1 cellular context compared by ENCODE assay signal in the genomic region with DNA sequence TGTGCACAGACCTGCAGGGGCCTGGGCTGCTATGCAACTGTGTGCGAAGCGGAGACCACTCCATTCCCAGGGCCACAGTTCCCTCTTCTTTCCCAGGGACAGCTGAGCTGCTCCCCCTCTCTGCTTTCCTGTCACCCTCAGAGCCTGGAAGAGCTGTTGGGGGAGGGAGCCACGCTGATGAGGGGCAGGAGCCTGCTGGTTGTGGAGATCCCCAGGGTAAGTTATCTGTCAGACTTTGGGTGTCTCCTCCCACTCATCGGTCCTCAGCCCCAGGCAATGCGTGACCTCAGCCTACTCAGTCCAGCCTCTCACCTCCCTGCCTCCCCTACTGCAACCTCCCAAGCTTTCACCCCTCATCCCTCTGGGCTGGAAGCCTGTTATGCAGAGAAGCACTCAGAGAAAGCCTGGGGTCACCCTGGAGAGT.
TF ChIP-seq lines count a peak whose summit lies in the region.

No MANE protein-coding gene starts in this region.

TF ChIP-seq in K562, 482 proteins besides CTCF, POLR2A, EP300 and RAD21 (continued from another document and continues in another):
- TF ChIP-seq, protein P1, sequence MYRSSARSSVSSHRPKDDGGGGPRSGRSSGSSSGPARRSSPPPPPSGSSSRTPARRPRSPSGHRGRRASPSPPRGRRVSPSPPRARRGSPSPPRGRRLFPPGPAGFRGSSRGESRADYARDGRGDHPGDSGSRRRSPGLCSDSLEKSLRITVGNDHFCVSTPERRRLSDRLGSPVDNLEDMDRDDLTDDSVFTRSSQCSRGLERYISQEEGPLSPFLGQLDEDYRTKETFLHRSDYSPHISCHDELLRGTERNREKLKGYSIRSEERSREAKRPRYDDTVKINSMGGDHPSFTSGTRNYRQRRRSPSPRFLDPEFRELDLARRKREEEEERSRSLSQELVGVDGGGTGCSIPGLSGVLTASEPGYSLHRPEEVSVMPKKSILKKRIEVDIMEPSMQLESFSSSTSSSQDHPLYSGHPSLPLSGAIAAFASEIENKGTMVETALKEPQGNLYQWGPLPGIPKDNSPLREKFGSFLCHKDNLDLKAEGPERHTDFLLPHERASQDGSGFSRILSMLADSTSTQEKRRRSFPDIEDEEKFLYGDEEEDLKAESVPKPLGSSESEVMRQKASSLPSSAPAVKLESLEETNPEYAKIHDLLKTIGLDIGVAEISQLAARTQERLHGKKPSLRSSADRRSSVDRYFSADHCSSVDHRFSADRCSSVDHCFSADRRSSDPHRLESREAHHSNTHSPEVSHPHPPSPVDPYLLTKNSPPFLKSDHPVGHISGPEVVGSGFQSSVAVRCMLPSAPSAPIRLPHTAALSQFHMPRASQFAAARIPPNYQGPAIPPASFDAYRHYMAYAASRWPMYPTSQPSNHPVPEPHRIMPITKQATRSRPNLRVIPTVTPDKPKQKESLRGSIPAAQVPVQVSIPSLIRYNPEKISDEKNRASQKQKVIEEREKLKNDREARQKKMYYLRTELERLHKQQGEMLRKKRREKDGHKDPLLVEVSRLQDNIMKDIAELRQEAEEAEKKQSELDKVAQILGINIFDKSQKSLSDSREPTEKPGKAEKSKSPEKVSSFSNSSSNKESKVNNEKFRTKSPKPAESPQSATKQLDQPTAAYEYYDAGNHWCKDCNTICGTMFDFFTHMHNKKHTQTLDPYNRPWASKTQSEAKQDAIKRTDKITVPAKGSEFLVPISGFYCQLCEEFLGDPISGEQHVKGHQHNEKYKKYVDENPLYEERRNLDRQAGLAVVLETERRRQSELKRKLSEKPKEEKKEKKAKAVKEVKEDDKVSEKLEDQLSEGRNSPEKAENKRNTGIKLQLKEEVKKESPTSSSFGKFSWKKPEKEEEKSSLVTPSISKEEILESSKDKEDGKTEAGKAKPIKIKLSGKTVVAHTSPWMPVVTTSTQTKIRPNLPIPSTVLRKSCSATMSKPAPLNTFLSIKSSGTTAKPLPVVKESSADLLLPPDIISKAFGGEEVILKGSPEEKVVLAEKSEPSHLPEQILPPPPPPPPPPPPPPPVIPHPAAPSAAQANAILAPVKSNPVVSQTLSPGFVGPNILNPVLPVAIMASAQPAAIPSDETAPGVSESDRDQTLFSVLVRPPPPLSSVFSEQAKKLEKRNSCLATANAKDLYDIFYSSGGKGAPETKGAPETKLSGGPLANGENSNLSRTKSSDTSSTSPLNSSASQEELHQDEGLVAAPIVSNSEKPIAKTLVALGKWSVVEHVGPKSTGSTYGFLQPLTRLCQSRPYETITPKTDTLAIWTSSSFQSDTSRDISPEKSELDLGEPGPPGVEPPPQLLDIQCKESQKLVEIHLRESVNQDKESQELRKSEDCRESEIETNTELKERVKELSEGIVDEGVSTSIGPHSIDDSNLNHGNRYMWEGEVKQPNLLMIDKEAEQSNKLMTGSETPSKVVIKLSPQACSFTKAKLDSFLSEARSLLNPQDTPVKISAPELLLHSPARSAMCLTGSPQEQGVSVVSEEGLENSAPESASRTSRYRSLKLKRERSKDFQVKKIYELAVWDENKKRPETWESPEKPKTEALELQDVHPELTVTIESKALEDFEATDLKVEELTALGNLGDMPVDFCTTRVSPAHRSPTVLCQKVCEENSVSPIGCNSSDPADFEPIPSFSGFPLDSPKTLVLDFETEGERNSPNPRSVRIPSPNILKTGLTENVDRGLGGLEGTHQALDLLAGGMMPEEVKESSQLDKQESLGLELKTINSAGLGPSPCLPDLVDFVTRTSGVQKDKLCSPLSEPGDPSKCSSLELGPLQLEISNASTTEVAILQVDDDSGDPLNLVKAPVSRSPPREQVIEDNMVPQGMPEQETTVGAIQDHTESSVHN (IDR thresholded peaks at IDR 0.05; ENCODE audit: borderline replicate concordance in 1 of 2, low read depth in 1 of 2): no peak
- TF ChIP-seq, protein P2, sequence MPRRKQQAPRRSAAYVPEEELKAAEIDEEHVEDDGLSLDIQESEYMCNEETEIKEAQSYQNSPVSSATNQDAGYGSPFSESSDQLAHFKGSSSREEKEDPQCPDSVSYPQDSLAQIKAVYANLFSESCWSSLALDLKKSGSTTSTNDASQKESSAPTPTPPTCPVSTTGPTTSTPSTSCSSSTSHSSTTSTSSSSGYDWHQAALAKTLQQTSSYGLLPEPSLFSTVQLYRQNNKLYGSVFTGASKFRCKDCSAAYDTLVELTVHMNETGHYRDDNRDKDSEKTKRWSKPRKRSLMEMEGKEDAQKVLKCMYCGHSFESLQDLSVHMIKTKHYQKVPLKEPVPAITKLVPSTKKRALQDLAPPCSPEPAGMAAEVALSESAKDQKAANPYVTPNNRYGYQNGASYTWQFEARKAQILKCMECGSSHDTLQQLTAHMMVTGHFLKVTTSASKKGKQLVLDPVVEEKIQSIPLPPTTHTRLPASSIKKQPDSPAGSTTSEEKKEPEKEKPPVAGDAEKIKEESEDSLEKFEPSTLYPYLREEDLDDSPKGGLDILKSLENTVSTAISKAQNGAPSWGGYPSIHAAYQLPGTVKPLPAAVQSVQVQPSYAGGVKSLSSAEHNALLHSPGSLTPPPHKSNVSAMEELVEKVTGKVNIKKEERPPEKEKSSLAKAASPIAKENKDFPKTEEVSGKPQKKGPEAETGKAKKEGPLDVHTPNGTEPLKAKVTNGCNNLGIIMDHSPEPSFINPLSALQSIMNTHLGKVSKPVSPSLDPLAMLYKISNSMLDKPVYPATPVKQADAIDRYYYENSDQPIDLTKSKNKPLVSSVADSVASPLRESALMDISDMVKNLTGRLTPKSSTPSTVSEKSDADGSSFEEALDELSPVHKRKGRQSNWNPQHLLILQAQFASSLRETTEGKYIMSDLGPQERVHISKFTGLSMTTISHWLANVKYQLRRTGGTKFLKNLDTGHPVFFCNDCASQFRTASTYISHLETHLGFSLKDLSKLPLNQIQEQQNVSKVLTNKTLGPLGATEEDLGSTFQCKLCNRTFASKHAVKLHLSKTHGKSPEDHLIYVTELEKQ (CRISPR knock-in tag; IDR thresholded peaks at IDR 0.05): no peak
- TF ChIP-seq EHMT2 (IDR thresholded peaks at IDR 0.05) (no peak), LCOR (CRISPR knock-in tag; IDR thresholded peaks at IDR 0.05) (no peak), ZZZ3 (IDR thresholded peaks at IDR 0.05) (no peak), TCF3 (CRISPR knock-in tag; IDR thresholded peaks at IDR 0.05) (peak; percentile 58; the same call in 1 of the 2 replicates), ELF2 (CRISPR knock-in tag; IDR thresholded peaks at IDR 0.05) (no peak), ZNF3 (CRISPR knock-in tag; IDR thresholded peaks at IDR 0.05) (no peak), CBFA2T2 (conservative IDR thresholded peaks at IDR 0.05) (peak; percentile 70), HDAC6 (IDR thresholded peaks at IDR 0.05; ENCODE audit: low read depth, low read length) (no peak), ZNF668 (CRISPR knock-in tag; IDR thresholded peaks at IDR 0.05) (no peak), ZNF695 (CRISPR knock-in tag; IDR thresholded peaks at IDR 0.05) (no peak), ETV1 (tag; conservative IDR thresholded peaks at IDR 0.05; ENCODE audit: low read depth) (no peak), SREBF1 (IDR thresholded peaks at IDR 0.05; ENCODE audit: borderline replicate concordance, low read depth, low read length) (no peak), GTF2A2 (tag; IDR thresholded peaks at IDR 0.05) (no peak), MBD2 (IDR thresholded peaks at IDR 0.05; ENCODE audit: borderline replicate concordance, low read depth) (no peak), TAF9B (IDR thresholded peaks at IDR 0.05; ENCODE audit: partially characterized antibody) (no peak), ZNF785 (CRISPR knock-in tag; IDR thresholded peaks at IDR 0.05) (no peak), CBFA2T3 (IDR thresholded peaks at IDR 0.05) (peak; percentile 82), FOS (IDR thresholded peaks at IDR 0.05; ENCODE audit: extremely low read depth, insufficient read length) (no peak), GATAD2B (IDR thresholded peaks at IDR 0.05; ENCODE audit: borderline replicate concordance) (no peak), KDM2B (CRISPR knock-in tag; IDR thresholded peaks at IDR 0.05) (no peak), PPARD (CRISPR knock-in tag; IDR thresholded peaks at IDR 0.05) (no peak), ZNF696 (CRISPR knock-in tag; conservative IDR thresholded peaks at IDR 0.05) (no peak), ZSCAN29 (IDR thresholded peaks at IDR 0.05) (no peak), TBL1XR1 (IDR thresholded peaks at IDR 0.05; ENCODE audit: low read length in 2 of 2) (peak; percentile 18 to 83; a peak in 2 of 4 replicates), ZNF23 (CRISPR knock-in tag; IDR thresholded peaks at IDR 0.05) (no peak), RBM22 (IDR thresholded peaks at IDR 0.05; ENCODE audit: low read depth, low read length, poor library complexity, severe bottlenecking) (no peak)
- TF ChIP-seq, protein P3, sequence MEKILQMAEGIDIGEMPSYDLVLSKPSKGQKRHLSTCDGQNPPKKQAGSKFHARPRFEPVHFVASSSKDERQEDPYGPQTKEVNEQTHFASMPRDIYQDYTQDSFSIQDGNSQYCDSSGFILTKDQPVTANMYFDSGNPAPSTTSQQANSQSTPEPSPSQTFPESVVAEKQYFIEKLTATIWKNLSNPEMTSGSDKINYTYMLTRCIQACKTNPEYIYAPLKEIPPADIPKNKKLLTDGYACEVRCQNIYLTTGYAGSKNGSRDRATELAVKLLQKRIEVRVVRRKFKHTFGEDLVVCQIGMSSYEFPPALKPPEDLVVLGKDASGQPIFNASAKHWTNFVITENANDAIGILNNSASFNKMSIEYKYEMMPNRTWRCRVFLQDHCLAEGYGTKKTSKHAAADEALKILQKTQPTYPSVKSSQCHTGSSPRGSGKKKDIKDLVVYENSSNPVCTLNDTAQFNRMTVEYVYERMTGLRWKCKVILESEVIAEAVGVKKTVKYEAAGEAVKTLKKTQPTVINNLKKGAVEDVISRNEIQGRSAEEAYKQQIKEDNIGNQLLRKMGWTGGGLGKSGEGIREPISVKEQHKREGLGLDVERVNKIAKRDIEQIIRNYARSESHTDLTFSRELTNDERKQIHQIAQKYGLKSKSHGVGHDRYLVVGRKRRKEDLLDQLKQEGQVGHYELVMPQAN (IDR thresholded peaks at IDR 0.05; ENCODE audit: borderline replicate concordance): no peak
- TF ChIP-seq, protein P4, sequence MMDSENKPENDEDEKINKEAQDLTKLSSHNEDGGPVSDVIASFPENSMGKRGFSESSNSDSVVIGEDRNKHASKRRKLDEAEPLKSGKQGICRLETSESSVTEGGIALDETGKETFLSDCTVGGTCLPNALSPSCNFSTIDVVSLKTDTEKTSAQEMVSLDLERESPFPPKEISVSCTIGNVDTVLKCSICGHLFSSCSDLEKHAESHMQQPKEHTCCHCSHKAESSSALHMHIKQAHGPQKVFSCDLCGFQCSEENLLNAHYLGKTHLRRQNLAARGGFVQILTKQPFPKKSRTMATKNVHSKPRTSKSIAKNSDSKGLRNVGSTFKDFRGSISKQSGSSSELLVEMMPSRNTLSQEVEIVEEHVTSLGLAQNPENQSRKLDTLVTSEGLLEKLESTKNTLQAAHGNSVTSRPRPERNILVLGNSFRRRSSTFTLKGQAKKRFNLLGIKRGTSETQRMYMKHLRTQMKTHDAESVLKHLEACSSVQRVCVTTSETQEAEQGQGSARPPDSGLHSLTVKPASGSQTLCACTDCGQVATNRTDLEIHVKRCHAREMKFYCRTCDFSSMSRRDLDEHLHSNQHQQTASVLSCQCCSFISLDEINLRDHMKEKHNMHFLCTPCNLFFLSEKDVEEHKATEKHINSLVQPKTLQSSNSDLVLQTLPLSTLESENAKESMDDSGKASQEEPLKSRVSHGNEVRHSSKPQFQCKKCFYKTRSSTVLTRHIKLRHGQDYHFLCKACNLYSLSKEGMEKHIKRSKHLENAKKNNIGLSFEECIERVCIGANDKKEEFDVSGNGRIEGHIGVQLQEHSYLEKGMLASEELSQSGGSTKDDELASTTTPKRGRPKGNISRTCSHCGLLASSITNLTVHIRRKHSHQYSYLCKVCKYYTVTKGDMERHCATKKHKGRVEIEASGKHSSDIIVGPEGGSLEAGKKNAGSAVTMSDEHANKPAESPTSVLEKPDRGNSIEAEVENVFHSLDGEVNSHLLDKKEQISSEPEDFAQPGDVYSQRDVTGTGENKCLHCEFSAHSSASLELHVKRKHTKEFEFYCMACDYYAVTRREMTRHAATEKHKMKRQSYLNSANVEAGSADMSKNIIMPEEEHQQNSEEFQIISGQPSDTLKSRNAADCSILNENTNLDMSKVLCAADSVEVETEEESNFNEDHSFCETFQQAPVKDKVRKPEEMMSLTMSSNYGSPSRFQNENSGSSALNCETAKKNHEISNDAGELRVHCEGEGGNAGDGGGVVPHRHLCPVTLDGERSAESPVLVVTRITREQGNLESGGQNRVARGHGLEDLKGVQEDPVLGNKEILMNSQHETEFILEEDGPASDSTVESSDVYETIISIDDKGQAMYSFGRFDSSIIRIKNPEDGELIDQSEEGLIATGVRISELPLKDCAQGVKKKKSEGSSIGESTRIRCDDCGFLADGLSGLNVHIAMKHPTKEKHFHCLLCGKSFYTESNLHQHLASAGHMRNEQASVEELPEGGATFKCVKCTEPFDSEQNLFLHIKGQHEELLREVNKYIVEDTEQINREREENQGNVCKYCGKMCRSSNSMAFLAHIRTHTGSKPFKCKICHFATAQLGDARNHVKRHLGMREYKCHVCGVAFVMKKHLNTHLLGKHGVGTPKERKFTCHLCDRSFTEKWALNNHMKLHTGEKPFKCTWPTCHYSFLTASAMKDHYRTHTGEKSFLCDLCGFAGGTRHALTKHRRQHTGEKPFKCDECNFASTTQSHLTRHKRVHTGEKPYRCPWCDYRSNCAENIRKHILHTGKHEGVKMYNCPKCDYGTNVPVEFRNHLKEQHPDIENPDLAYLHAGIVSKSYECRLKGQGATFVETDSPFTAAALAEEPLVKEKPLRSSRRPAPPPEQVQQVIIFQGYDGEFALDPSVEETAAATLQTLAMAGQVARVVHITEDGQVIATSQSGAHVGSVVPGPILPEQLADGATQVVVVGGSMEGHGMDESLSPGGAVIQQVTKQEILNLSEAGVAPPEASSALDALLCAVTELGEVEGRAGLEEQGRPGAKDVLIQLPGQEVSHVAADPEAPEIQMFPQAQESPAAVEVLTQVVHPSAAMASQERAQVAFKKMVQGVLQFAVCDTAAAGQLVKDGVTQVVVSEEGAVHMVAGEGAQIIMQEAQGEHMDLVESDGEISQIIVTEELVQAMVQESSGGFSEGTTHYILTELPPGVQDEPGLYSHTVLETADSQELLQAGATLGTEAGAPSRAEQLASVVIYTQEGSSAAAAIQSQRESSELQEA (IDR thresholded peaks at IDR 0.05; ENCODE audit: low read depth): no peak
- TF ChIP-seq, protein P5, sequence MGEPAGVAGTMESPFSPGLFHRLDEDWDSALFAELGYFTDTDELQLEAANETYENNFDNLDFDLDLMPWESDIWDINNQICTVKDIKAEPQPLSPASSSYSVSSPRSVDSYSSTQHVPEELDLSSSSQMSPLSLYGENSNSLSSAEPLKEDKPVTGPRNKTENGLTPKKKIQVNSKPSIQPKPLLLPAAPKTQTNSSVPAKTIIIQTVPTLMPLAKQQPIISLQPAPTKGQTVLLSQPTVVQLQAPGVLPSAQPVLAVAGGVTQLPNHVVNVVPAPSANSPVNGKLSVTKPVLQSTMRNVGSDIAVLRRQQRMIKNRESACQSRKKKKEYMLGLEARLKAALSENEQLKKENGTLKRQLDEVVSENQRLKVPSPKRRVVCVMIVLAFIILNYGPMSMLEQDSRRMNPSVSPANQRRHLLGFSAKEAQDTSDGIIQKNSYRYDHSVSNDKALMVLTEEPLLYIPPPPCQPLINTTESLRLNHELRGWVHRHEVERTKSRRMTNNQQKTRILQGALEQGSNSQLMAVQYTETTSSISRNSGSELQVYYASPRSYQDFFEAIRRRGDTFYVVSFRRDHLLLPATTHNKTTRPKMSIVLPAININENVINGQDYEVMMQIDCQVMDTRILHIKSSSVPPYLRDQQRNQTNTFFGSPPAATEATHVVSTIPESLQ (CRISPR knock-in tag; IDR thresholded peaks at IDR 0.05): no peak
- TF ChIP-seq, protein P6, sequence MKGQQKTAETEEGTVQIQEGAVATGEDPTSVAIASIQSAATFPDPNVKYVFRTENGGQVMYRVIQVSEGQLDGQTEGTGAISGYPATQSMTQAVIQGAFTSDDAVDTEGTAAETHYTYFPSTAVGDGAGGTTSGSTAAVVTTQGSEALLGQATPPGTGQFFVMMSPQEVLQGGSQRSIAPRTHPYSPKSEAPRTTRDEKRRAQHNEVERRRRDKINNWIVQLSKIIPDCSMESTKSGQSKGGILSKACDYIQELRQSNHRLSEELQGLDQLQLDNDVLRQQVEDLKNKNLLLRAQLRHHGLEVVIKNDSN (CRISPR knock-in tag; IDR thresholded peaks at IDR 0.05): no peak; the same call in 1 of the 2 replicates
